ENCODE assay signal across 31 cellular contexts in genomic region chr13:110227864-110228643, GRCh38.
DNase-seq lines count a peak whose midpoint lies in the region; ATAC-seq, FAIRE-seq and TF ChIP-seq lines count a peak whose summit lies in the region.
"Had no signal": no experiment of that assay in that cellular context is flagged by ENCODE, and none has a peak within 500 bp of the region (broad histone marks: within the 10 kb centered on the region; RNA-seq: fewer than 3 reads in every experiment).

No MANE protein-coding gene starts in this region.

- POLR2A ChIA-PET in A673 (lab: Charles Lee; ENCODE audit: low non-redundant PET) (no interaction called here), K562 (lab: Yijun Ruan, JAX) (no interaction called here)

- ATAC-seq in K562 (no peak), lung (ENCODE audit: insufficient read depth, low FRiP score) (no peak), HG02610 (IDR thresholded peaks at IDR 0.05; ENCODE audit: unreplicated experiment) (no peak)

- H3K4me3 Mint-ChIP-seq in glutamatergic neuron (ENCODE audit: unreplicated experiment): no peak overlapping the region
- no peak overlapping the region for H3K4me3 Mint-ChIP-seq in activated T-helper 1 cell treated with anti-CD3 and anti-CD28 coated beads, Interleukin-12 subunit alpha, Interleukin-12 subunit beta, Interleukin-2, Interleukin-4 antibody, amounts not matched to agents 30 ng/mL and 10 ng/mL and 1 ng/mL, durations not matched to agents 14 hours and 24 hours and 36 hours
- H3K4me3 Mint-ChIP-seq: activated T-cell treated with anti-CD3 and anti-CD28 coated beads, Interleukin-2, amount 50 U/mL, for 24 hours had no signal

- BruUV-seq in A673 (replicated peaks; lab: Mats Ljungman, UMichigan) (no TSS peak), K562 (replicated peaks; lab: Mats Ljungman, UMichigan) (no TSS peak)

- no peaks in the 10 kb centered on the region for H4K20me1 ChIP-seq in K562 (replicated peaks; ENCODE audit: control insufficient read depth, insufficient read depth, low read length)

- peaks cover 2% of the 10 kb centered on the region for H3K27me3 Mint-ChIP-seq in glutamatergic neuron (ENCODE audit: unreplicated experiment)
- H3K27me3 Mint-ChIP-seq in activated T-helper 1 cell treated with anti-CD3 and anti-CD28 coated beads, Interleukin-12 subunit alpha, Interleukin-12 subunit beta, Interleukin-2, Interleukin-4 antibody, amounts not matched to agents 30 ng/mL and 10 ng/mL and 1 ng/mL, durations not matched to agents 14 hours and 24 hours and 36 hours (ENCODE audit: insufficient read depth): peaks cover 21% of the 10 kb centered on the region

- WGBS in K562 (ENCODE audit: insufficient coverage, low coverage, missing lambda C conversion rate): 3% methylated on average over 21 of the region's 28 CpGs
- 80 to 86% methylated on average over 28 of the region's 28 CpGs for WGBS in lung, 2 donors
- WGBS in stomach, 5 donors: 87 to 92% (median 89%) methylated on average over 26 to 28 of the region's 28 CpGs

- peaks cover 47% of the 10 kb centered on the region for H3K4me1 ChIP-seq in A673 (ENCODE audit: insufficient read depth, low read length, poor library complexity, severe bottlenecking)
- no peaks in the 10 kb centered on the region for H3K4me1 ChIP-seq in K562 (replicated peaks in 1 of 2; ENCODE audit: control insufficient read depth in 2 of 2, insufficient read depth in 2 of 2, low read length in 2 of 2)
- peaks cover 11 to 27% of the 10 kb centered on the region in 2 donors for H3K4me1 ChIP-seq in lung (ENCODE audit: control insufficient read depth in 2 of 2, insufficient read depth in 2 of 2, low read length in 2 of 2)
- peaks cover 4 to 37% (median 21%) of the 10 kb centered on the region in 4 donors for H3K4me1 ChIP-seq in stomach
- no peaks in the 10 kb centered on the region for H3K4me1 ChIP-seq in effector memory CD4-positive, alpha-beta T cell (ENCODE audit: control insufficient read depth, insufficient read depth, low read length, poor library complexity, severe bottlenecking)
- H3K4me1 ChIP-seq: breast epithelium had no signal

- no peak overlapping the region for H3K27ac Mint-ChIP-seq in glutamatergic neuron (ENCODE audit: unreplicated experiment)
- no peak overlapping the region for H3K27ac Mint-ChIP-seq in activated T-helper 1 cell treated with anti-CD3 and anti-CD28 coated beads, Interleukin-12 subunit alpha, Interleukin-12 subunit beta, Interleukin-2, Interleukin-4 antibody, amounts not matched to agents 30 ng/mL and 10 ng/mL and 1 ng/mL, durations not matched to agents 14 hours and 24 hours and 36 hours
- H3K27ac Mint-ChIP-seq: activated T-cell treated with anti-CD3 and anti-CD28 coated beads, Interleukin-2, amount 50 U/mL, for 24 hours; naive B cell had no signal

- no peak overlapping the region for H3K9ac ChIP-seq in K562 (ENCODE audit: insufficient read depth in 1 of 2, low read depth in 2 of 2, low read length in 2 of 2)

- H3K27me3 ChIP-seq in A673 (replicated peaks; ENCODE audit: insufficient read depth, low read depth, low read length, poor library complexity): no peaks in the 10 kb centered on the region
- H3K27me3 ChIP-seq in K562 (ENCODE audit: control insufficient read depth in 2 of 2, insufficient read depth in 2 of 2, low read length in 2 of 2): peaks cover 2 to 25% of the 10 kb centered on the region in 2 experiments; a peak in 3 of 5 replicates
- H3K27me3 ChIP-seq in lung (ENCODE audit: control insufficient read depth, insufficient read depth): no peaks in the 10 kb centered on the region
- H3K27me3 ChIP-seq in stomach: no peaks in the 10 kb centered on the region
- no peaks in the 10 kb centered on the region for H3K27me3 ChIP-seq in effector memory CD4-positive, alpha-beta T cell (replicated peaks; ENCODE audit: control insufficient read depth, insufficient read depth, low read length, poor library complexity, severe bottlenecking)
- H3K27me3 ChIP-seq: breast epithelium, Peyer's patch, SJSA1 had no signal

- no peaks in the 10 kb centered on the region for H3K9me3 ChIP-seq in A673 (ENCODE audit: low read depth, low read length, poor library complexity, severe bottlenecking)
- H3K9me3 ChIP-seq in K562 (replicated peaks; ENCODE audit: control insufficient read depth, insufficient read depth, low read depth, low read length): no peaks in the 10 kb centered on the region
- H3K9me3 ChIP-seq in lung (ENCODE audit: control insufficient read depth in 2 of 2, insufficient read depth in 1 of 2, low read length in 1 of 2): no peaks in the 10 kb centered on the region
- no peaks in the 10 kb centered on the region for H3K9me3 ChIP-seq in stomach
- no peaks in the 10 kb centered on the region for H3K9me3 ChIP-seq in effector memory CD4-positive, alpha-beta T cell (ENCODE audit: control insufficient read depth, low read length)
- H3K9me3 ChIP-seq: breast epithelium, Peyer's patch, SJSA1 had no signal

- CTCF ChIA-PET in A673 (lab: Charles Lee) (interaction anchor here (0.9 kb wide), 1 partner anchor 184 kb away, joined by 3 read pairs; no protein-coding TSS in a partner anchor), K562 (lab: Yijun Ruan, JAX; ENCODE audit: low intra/inter-chr PET ratio) (no interaction called here)

- in situ Hi-C loops in K562 (cut with MboI): no loop called here

- H3K4me3 ChIP-seq in A673 (ENCODE audit: low read depth, low read length, poor library complexity, severe bottlenecking) (no peak overlapping the region), K562 (no peak overlapping the region), lung (no peak overlapping the region), stomach (no peak overlapping the region)
- H3K4me3 ChIP-seq in effector memory CD4-positive, alpha-beta T cell (ENCODE audit: insufficient read depth, low read depth, low read length, poor library complexity, severe bottlenecking): no peak overlapping the region
- H3K4me3 ChIP-seq: breast epithelium, Peyer's patch, SJSA1 had no signal

- no peak overlapping the region for H3K4me2 ChIP-seq in K562 (ENCODE audit: insufficient read depth, low read length)

- H3K4me1 Mint-ChIP-seq in glutamatergic neuron (ENCODE audit: low read depth, unreplicated experiment): peaks cover 14% of the 10 kb centered on the region
- no peaks in the 10 kb centered on the region for H3K4me1 Mint-ChIP-seq in activated T-helper 1 cell treated with anti-CD3 and anti-CD28 coated beads, Interleukin-12 subunit alpha, Interleukin-12 subunit beta, Interleukin-2, Interleukin-4 antibody, amounts not matched to agents 30 ng/mL and 10 ng/mL and 1 ng/mL, durations not matched to agents 14 hours and 24 hours and 36 hours (ENCODE audit: low read depth)
- H3K4me1 Mint-ChIP-seq: naive B cell had no signal

- TF ChIP-seq POLR2A in K562 (conservative IDR thresholded peaks at IDR 0.05) (no peak), stomach (IDR thresholded peaks at IDR 0.05) (no peak)

- no peaks in the 10 kb centered on the region for H3K79me2 ChIP-seq in K562 (ENCODE audit: control insufficient read depth, insufficient read depth, low read length)

- DNase-seq in A673 (ENCODE audit: low spot score): peak; percentile 93
- no peak for DNase-seq in K562 (ENCODE audit: extremely low read depth in 1 of 4, low spot score in 3 of 4)
- no peak for DNase-seq in lung (ENCODE audit: low spot score)
- DNase-seq in stomach: no peak
- DNase-seq in effector memory CD4-positive, alpha-beta T cell: no peak
- DNase-seq in glutamatergic neuron: no peak
- no peak for DNase-seq in activated T-helper 1 cell treated with anti-CD3 and anti-CD28 coated beads, Interleukin-12 subunit alpha, Interleukin-12 subunit beta, Interleukin-2, Interleukin-4 antibody, amounts not matched to agents 30 ng/mL and 10 ng/mL and 1 ng/mL, durations not matched to agents 14 hours and 24 hours and 36 hours (ENCODE audit: low spot score)
- DNase-seq: ACHN; activated CD4-positive, alpha-beta T cell treated with anti-CD3 and anti-CD28 coated beads for 1 hour; activated naive CD4-positive, alpha-beta T cell treated with Interleukin-2 at 50 U/mL for 16 hours; activated T-cell treated with anti-CD3 and anti-CD28 coated beads, Interleukin-2, amount 50 U/mL, for 24 hours; COR-L47; DMS79; GF-D8; Karpas-422; kidney glomerular epithelial cell; mesendoderm; naive B cell; NCI-H1694; NCI-H2171 treated with DMSO at 0.1 percent for 48 hours; NCI-H524 treated with DMSO at 0.1 percent for 48 hours; occipital lobe; Peyer's patch; retina; stimulated activated naive CD4-positive, alpha-beta T cell treated with Interleukin-2 at 50 U/mL for 16 hours had no signal

- peaks cover 2% of the 10 kb centered on the region for H3K36me3 Mint-ChIP-seq in glutamatergic neuron (ENCODE audit: unreplicated experiment)
- no peaks in the 10 kb centered on the region for H3K36me3 Mint-ChIP-seq in activated T-helper 1 cell treated with anti-CD3 and anti-CD28 coated beads, Interleukin-12 subunit alpha, Interleukin-12 subunit beta, Interleukin-2, Interleukin-4 antibody, amounts not matched to agents 30 ng/mL and 10 ng/mL and 1 ng/mL, durations not matched to agents 14 hours and 24 hours and 36 hours (ENCODE audit: low read depth)
- H3K36me3 Mint-ChIP-seq: naive B cell had no signal

- H3K9me3 Mint-ChIP-seq in glutamatergic neuron (ENCODE audit: unreplicated experiment): peaks cover 2% of the 10 kb centered on the region
- no peaks in the 10 kb centered on the region for H3K9me3 Mint-ChIP-seq in activated T-helper 1 cell treated with anti-CD3 and anti-CD28 coated beads, Interleukin-12 subunit alpha, Interleukin-12 subunit beta, Interleukin-2, Interleukin-4 antibody, amounts not matched to agents 30 ng/mL and 10 ng/mL and 1 ng/mL, durations not matched to agents 14 hours and 24 hours and 36 hours
- H3K9me3 Mint-ChIP-seq: activated T-cell treated with anti-CD3 and anti-CD28 coated beads, Interleukin-2, amount 50 U/mL, for 24 hours had no signal

- no peaks in the 10 kb centered on the region for H3K36me3 ChIP-seq in A673 (ENCODE audit: insufficient read depth, low read length, poor library complexity, severe bottlenecking)
- H3K36me3 ChIP-seq in K562 (ENCODE audit: control insufficient read depth, insufficient read depth, low read length): no peaks in the 10 kb centered on the region
- H3K36me3 ChIP-seq in lung (ENCODE audit: control insufficient read depth in 2 of 2, insufficient read depth in 2 of 2, low read length in 2 of 2): peaks cover 0 to 1% of the 10 kb centered on the region in 2 donors
- H3K36me3 ChIP-seq in stomach: no peaks in the 10 kb centered on the region
- no peaks in the 10 kb centered on the region for H3K36me3 ChIP-seq in effector memory CD4-positive, alpha-beta T cell (ENCODE audit: control insufficient read depth, insufficient read depth, low read length)
- H3K36me3 ChIP-seq: breast epithelium, Peyer's patch, SJSA1 had no signal

- H3K9me1 ChIP-seq in K562 (ENCODE audit: control insufficient read depth, insufficient read depth, low read length): no peaks in the 10 kb centered on the region

- H2AFZ ChIP-seq in K562 (ENCODE audit: low read depth, low read length): no peak overlapping the region

- peak; percentile 33; the same call in 1 of the 2 replicates for TF ChIP-seq CTCF in A673 (conservative IDR thresholded peaks at IDR 0.05; ENCODE audit: low read depth, low read length)
- no peak for TF ChIP-seq CTCF in K562 (IDR thresholded peaks at IDR 0.05 in 2 of 3, conservative IDR thresholded peaks at IDR 0.05 in 1 of 3; ENCODE audit: insufficient read depth in 2 of 3, low read depth in 1 of 3, low read length in 3 of 3)
- no peak for TF ChIP-seq CTCF in lung (IDR thresholded peaks at IDR 0.05; ENCODE audit: control extremely low read depth, extremely low read depth)
- TF ChIP-seq CTCF in stomach (IDR thresholded peaks at IDR 0.05): no peak
- no peak for TF ChIP-seq CTCF in glutamatergic neuron (IDR thresholded peaks at IDR 0.05; ENCODE audit: partially characterized antibody, unreplicated experiment)

- TF ChIP-seq RAD21 in K562 (CRISPR knock-in tag; conservative IDR thresholded peaks at IDR 0.05 in 1 of 2, IDR thresholded peaks at IDR 0.05 in 1 of 2): no peak

- no peak for FAIRE-seq in K562 (lab: Jason Lieb, UNC)
- FAIRE-seq: colon, GM18507, HTR-8/SVneo had no signal

- peak overlapping the region; percentile 37 for H3K27ac ChIP-seq in A673 (ENCODE audit: low read depth, low read length, poor library complexity, severe bottlenecking)
- H3K27ac ChIP-seq in K562 (ENCODE audit: extremely low read depth, low read depth, low read length): no peak overlapping the region
- H3K27ac ChIP-seq in lung (ENCODE audit: low read depth in 1 of 2, low read length in 1 of 2): peak overlapping the region; percentile 11 to 21
- peak overlapping the region in 3 of 5 donors; percentile 25 to 92 (median 47) for H3K27ac ChIP-seq in stomach
- H3K27ac ChIP-seq in effector memory CD4-positive, alpha-beta T cell (ENCODE audit: insufficient read depth, low read length, poor library complexity, severe bottlenecking): no peak overlapping the region

- intact Hi-C loops in A673 (cut with micrococcal nuclease; ENCODE audit: unreplicated experiment) (loop anchor here (2.0 to 10.0 kb wide), 2 partner anchors 79 to 487 kb away; partner anchors contain the start of genes COL4A1, COL4A2 and ING1), K562 (cut with micrococcal nuclease) (no loop called here), stomach (cut with DNase I; ENCODE audit: low total_unique reads) (no loop called here)
- intact Hi-C loops in activated T-helper 1 cell treated with anti-CD3 and anti-CD28 coated beads, Interleukin-12 subunit alpha, Interleukin-12 subunit beta, Interleukin-2, Interleukin-4 antibody, amounts not matched to agents 30 ng/mL and 10 ng/mL and 1 ng/mL, durations not matched to agents 14 hours and 24 hours and 36 hours (cut with micrococcal nuclease): loop anchor here (10.0 kb wide), 1 partner anchor 1263 kb away; no protein-coding TSS in a partner anchor

- no peak for TF ChIP-seq EP300 in K562 (IDR thresholded peaks at IDR 0.05; ENCODE audit: low read length)
- TF ChIP-seq EP300 in stomach (IDR thresholded peaks at IDR 0.05): no peak

Comparison
In these comparisons a context has a peak if more than half of its experiments do, and no peak if none do; other contexts are left out.
1. H3K27ac ChIP-seq: peak in A673 (single experiment), lung (2 of 2) and stomach (3 of 5); none in K562 (single experiment) and effector memory CD4-positive, alpha-beta T cell (single experiment).
2. intact Hi-C loops: an anchor here in A673 (2.0 to 10.0 kb wide) and activated T-helper 1 cell treated with anti-CD3 and anti-CD28 coated beads, Interleukin-12 subunit alpha, Interleukin-12 subunit beta, Interleukin-2, Interleukin-4 antibody, amounts not matched to agents 30 ng/mL and 10 ng/mL and 1 ng/mL, durations not matched to agents 14 hours and 24 hours and 36 hours (10.0 kb wide); none called in K562 and stomach.